Comparison of ENCODE assay signal across 6 cellular contexts in the genomic region with DNA sequence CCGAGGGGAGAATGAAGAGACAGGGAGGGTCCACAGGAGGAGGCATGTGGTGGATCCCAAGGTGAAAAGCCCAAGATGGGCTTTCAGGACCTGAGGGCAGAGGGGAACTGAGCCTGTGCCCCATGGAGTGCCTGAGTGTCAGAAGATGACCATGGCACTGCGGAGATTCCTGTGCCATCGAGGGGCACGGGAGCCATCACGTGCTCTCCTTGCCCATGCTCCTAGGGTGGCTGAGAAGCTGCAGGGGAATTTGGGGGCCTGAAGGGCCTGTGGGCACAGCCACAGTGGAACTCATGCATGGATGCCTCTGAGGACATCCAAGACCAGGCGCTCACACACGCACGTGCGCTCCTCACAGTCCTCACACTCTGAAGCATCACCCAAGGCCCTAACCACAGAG.
"Had no signal": no experiment of that assay in that cellular context is flagged by ENCODE, and none has a peak within 500 bp of the region (broad histone marks: within the 10 kb centered on the region; RNA-seq: fewer than 3 reads in every experiment).

No MANE protein-coding gene starts in this region.

- DNase-seq: activated gamma-delta T cell, cortex of kidney had no signal

- H3K36me3 ChIP-seq: adrenal gland, gastrocnemius medialis, lower lobe of right lung, tibial artery had no signal

- H3K4me1 ChIP-seq: adrenal gland had no signal

- H3K4me3 ChIP-seq: adrenal gland, gastrocnemius medialis, lower lobe of right lung, tibial artery had no signal

- H3K9me3 ChIP-seq: adrenal gland, gastrocnemius medialis, lower lobe of right lung, tibial artery had no signal

- H3K27ac ChIP-seq: gastrocnemius medialis, lower lobe of right lung, tibial artery had no signal
